ENCODE assay signal across 16 cellular contexts in the genomic region with DNA sequence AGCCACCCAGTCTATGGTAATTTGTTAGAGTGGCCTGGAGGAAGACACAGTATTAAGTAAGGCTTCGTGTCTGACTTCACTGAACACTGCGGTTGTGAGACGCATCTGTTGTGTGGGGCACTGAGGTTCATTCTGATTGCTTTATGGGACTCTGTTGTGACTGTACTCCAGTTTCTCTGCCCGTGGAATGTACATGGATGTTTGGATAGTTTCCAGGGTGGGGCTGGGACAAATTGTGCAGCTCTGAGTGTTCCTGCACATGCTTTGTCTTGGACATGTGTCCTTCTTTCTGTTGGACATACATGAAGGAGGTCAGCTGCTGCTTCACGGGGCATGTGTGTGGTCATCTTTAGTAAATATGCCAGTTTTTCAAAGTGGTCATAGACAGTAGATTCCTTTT. TPM values are rescaled to one million over a fixed set of nuclear protein-coding genes. Genes with fewer than 3 reads are reported as not detected.
DNase-seq lines count a peak whose midpoint lies in the region; ATAC-seq and TF ChIP-seq lines count a peak whose summit lies in the region.
"Had no signal": no experiment of that assay in that cellular context is flagged by ENCODE, and none has a peak within 500 bp of the region (broad histone marks: within the 10 kb centered on the region; RNA-seq: fewer than 3 reads in every experiment).

No MANE protein-coding gene starts in this region.

- intact Hi-C loops in left ventricle myocardium superior (cut with micrococcal nuclease) (no loop called here), stomach (cut with DNase I; ENCODE audit: low total_unique reads) (no loop called here)

- no peak for ATAC-seq in activated naive CD4-positive, alpha-beta T cell treated with anti-CD3 and anti-CD28 coated beads, Interleukin-2, amount 50 U/mL, for 72 hours
- ATAC-seq in left ventricle myocardium superior (peak; percentile 52), GM21390 (IDR thresholded peaks at IDR 0.05; ENCODE audit: unreplicated experiment) (no peak)
- ATAC-seq in activated CD4-positive, CD25-positive, alpha-beta regulatory T cell treated with anti-CD3 and anti-CD28 coated beads, Interleukin-2, amount 50 U/mL, for 24 hours = no peak

- no peaks in the 10 kb centered on the region for H3K9me3 ChIP-seq in stomach
- H3K9me3 ChIP-seq: sigmoid colon had no signal

- H3K27ac ChIP-seq in RWPE1 = peak overlapping the region; percentile 66
- peak overlapping the region in 4 of 5 donors; percentile 36 to 69 (median 45) for H3K27ac ChIP-seq in stomach
- H3K27ac ChIP-seq: sigmoid colon had no signal

- POLR2A ChIA-PET in RWPE1 (lab: Yijun Ruan, JAX; ENCODE audit: low non-redundant PET) = no interaction called here

- H3K36me3 ChIP-seq in stomach = peaks cover 0 to 3% (median 0%) of the 10 kb centered on the region in 4 donors
- H3K36me3 ChIP-seq: sigmoid colon had no signal

- no peak for TF ChIP-seq EP300 in stomach (IDR thresholded peaks at IDR 0.05)

- no peaks in the 10 kb centered on the region for H3K9me3 Mint-ChIP-seq in activated naive CD4-positive, alpha-beta T cell treated with anti-CD3 and anti-CD28 coated beads, Interleukin-2, amount 50 U/mL, for 72 hours
- H3K9me3 Mint-ChIP-seq: naive B cell; T-helper 1 cell treated with Interleukin-12 subunit alpha and Interleukin-12 subunit beta and Interleukin-4 antibody, amounts not matched to agents 30 μg/mL and 1 μg/mL, for 36 hours had no signal

- TF ChIP-seq POLR2A in stomach (IDR thresholded peaks at IDR 0.05) = no peak

- peaks cover 22 to 77% (median 45%) of the 10 kb centered on the region in 4 donors for H3K4me1 ChIP-seq in stomach

- H3K27ac Mint-ChIP-seq in activated naive CD4-positive, alpha-beta T cell treated with anti-CD3 and anti-CD28 coated beads, Interleukin-2, amount 50 U/mL, for 72 hours = peak overlapping the region; percentile 40 to 72
- H3K27ac Mint-ChIP-seq: T-helper 1 cell treated with Interleukin-12 subunit alpha and Interleukin-12 subunit beta and Interleukin-4 antibody, amounts not matched to agents 30 μg/mL and 1 μg/mL, for 36 hours had no signal

- no peaks in the 10 kb centered on the region for H3K27me3 ChIP-seq in stomach
- H3K27me3 ChIP-seq: sigmoid colon had no signal

- 51 to 66% (median 61%) methylated on average over 5 of the region's 5 CpGs for WGBS in stomach, 5 donors

- CTCF ChIA-PET in RWPE1 (lab: Yijun Ruan, JAX) = interaction anchor here (0.5 kb wide), 2 partner anchors 84 to 107 kb away, joined by 4 to 5 read pairs; no protein-coding TSS in a partner anchor

- TF ChIP-seq CTCF in RWPE1 (conservative IDR thresholded peaks at IDR 0.05; ENCODE audit: low read depth) (no peak), stomach (IDR thresholded peaks at IDR 0.05) (no peak)

- H3K36me3 Mint-ChIP-seq in activated naive CD4-positive, alpha-beta T cell treated with anti-CD3 and anti-CD28 coated beads, Interleukin-2, amount 50 U/mL, for 72 hours = no peaks in the 10 kb centered on the region
- H3K36me3 Mint-ChIP-seq: naive B cell had no signal

- H3K4me3 ChIP-seq in stomach = no peak overlapping the region
- H3K4me3 ChIP-seq: sigmoid colon had no signal

- no peak for DNase-seq in activated naive CD4-positive, alpha-beta T cell treated with anti-CD3 and anti-CD28 coated beads, Interleukin-2, amount 50 U/mL, for 72 hours (ENCODE audit: low spot score in 2 of 2)
- no peak for DNase-seq in activated naive CD4-positive, alpha-beta T cell treated with anti-CD3 and anti-CD28 coated beads, Interleukin-2, amount 50 U/mL, for 16 hours
- DNase-seq in RWPE1 (ENCODE audit: low spot score) (no peak), left ventricle myocardium superior (no peak), stomach (peak; percentile 64), NCI-H1930 (lab: John Stamatoyannopoulos, UW) (no peak)
- DNase-seq: activated CD4-positive, alpha-beta T cell treated with anti-CD3 and anti-CD28 coated beads, Interleukin-2, amount 50 U/mL, for 4 hours; activated naive CD4-positive, alpha-beta T cell treated with Interleukin-2 at 50 U/mL for 16 hours; KG1; naive B cell; NCI-H2081; NK-92 treated with Interleukin-12 subunit alpha and Interleukin-12 subunit beta, amount 100 ng/mL, for 24 hours; sigmoid colon had no signal

RNA-seq across cellular contexts. Expression of a gene that starts 58.5 kb away (rescaled TPM):
- total RNA-seq in activated naive CD4-positive, alpha-beta T cell treated with anti-CD3 and anti-CD28 coated beads, Interleukin-2, amount 50 U/mL, for 72 hours = 10 to 100 TPM; 75.3 to 84.6 TPM
- 26.4 TPM for total RNA-seq in left ventricle myocardium superior
- 100 to 1,000 TPM in 3 of 5 donors, 10 to 100 TPM in 2; 33.0 to 148 (median 113) TPM for total RNA-seq in stomach
- 10 to 100 TPM; 32.2 to 51.8 (median 36.2) TPM for polyA plus RNA-seq in stomach
